13 cellular contexts compared by ENCODE assay signal in the genomic region with DNA sequence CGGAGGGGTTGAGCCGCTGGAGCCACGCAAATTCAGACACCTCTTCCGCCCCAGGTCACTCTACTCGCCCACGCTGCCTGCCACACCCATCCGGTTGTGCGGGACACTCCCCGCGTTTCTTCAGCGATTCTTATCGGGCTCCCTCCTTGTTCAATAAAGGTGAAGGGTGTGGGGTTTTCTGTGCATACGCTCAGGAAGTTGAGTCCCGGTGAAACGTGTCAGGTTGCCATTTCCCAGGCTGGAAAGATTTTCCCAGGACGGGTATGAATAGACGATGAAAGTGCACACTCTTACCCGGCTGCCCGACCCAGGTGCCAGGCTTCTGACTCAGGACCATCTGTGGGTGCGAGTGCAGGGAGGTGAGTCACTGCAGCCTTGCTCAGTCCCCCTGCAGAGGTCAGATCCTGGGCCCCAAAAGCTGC. TPM values are rescaled to one million over a fixed set of nuclear protein-coding genes. Genes with fewer than 3 reads are reported as not detected.
DNase-seq lines count a peak whose midpoint lies in the region; ATAC-seq and TF ChIP-seq lines count a peak whose summit lies in the region.
"Had no signal": no experiment of that assay in that cellular context is flagged by ENCODE, and none has a peak within 500 bp of the region (broad histone marks: within the 10 kb centered on the region; RNA-seq: fewer than 3 reads in every experiment).

No MANE protein-coding gene starts in this region.

- in situ Hi-C loops in transverse colon (cut with MboI; ENCODE audit: low pct_ligation_motif_present in 1 of 4, low pct_unique_long_range_greater_than_20kb in 1 of 4, low sequenced_read_pairs in 3 of 4), result loop anchor here in 1 of 4 donors (25.0 kb wide), 1 partner anchor 301 kb away; no protein-coding TSS in a partner anchor

- H3K36me3 ChIP-seq in right atrium auricular region (no peaks in the 10 kb centered on the region), left ventricle myocardium inferior (no peaks in the 10 kb centered on the region), transverse colon (no peaks in the 10 kb centered on the region)

- no peaks in the 10 kb centered on the region for H3K27me3 ChIP-seq in right atrium auricular region
- H3K27me3 ChIP-seq in left ventricle myocardium inferior (ENCODE audit: low read depth), result no peaks in the 10 kb centered on the region
- no peaks in the 10 kb centered on the region for H3K27me3 ChIP-seq in transverse colon

- DNase-seq in right atrium auricular region (ENCODE audit: low spot score) (peak; percentile 48), left ventricle myocardium inferior (no peak), T-cell (no peak), glutamatergic neuron (no peak), transverse colon (peak; percentile 45), NCI-H510A (lab: John Stamatoyannopoulos, UW) (no peak)
- no peak for DNase-seq in central memory CD4-positive, alpha-beta T cell
- DNase-seq: NCI-H187, occipital lobe had no signal

- POLR2A ChIA-PET in T-cell (lab: Charles Lee), result interaction anchor here (0.6 to 1.8 kb wide), 4 partner anchors 12 to 977 kb away, joined by 3 to 9 read pairs (median 4); no protein-coding TSS in a partner anchor

- no peak for TF ChIP-seq POLR2A in transverse colon (IDR thresholded peaks at IDR 0.05)

- intact Hi-C loops in left ventricle myocardium inferior (cut with micrococcal nuclease) (no loop called here), transverse colon (cut with DNase I; ENCODE audit: low total_unique reads) (loop anchor here (10.0 kb wide), 2 partner anchors 168 to 518 kb away; no protein-coding TSS in a partner anchor)

- H3K27ac Mint-ChIP-seq in T-cell, result peak overlapping the region; percentile 63 to 80
- peak overlapping the region; percentile 45 for H3K27ac Mint-ChIP-seq in glutamatergic neuron (ENCODE audit: unreplicated experiment)

- CTCF ChIA-PET in T-cell (lab: Charles Lee), result interaction anchor here in 1 of 2 donors (0.9 kb wide), 1 partner anchor 13 kb away, joined by 3 read pairs; no protein-coding TSS in a partner anchor

- H3K27ac ChIP-seq in right atrium auricular region, result no peak overlapping the region
- H3K27ac ChIP-seq in left ventricle myocardium inferior (replicated peaks), result no peak overlapping the region
- peak overlapping the region in 1 of 4 donors; percentile 7 for H3K27ac ChIP-seq in transverse colon
- H3K27ac ChIP-seq: C4-2B, coronary artery had no signal

- ATAC-seq in T-cell (replicated peaks in 1 of 4), result no peak
- no peak for ATAC-seq in HG03457 (IDR thresholded peaks at IDR 0.05; ENCODE audit: unreplicated experiment)
- ATAC-seq: GM12878 had no signal

- H3K4me1 ChIP-seq in right atrium auricular region (no peaks in the 10 kb centered on the region), left ventricle myocardium inferior (peaks cover 9% of the 10 kb centered on the region), transverse colon (peaks cover 5 to 28% (median 13%) of the 10 kb centered on the region in 4 donors)

- 86 to 100% methylated on average over 2 to 20 of the region's 20 CpGs for WGBS in transverse colon (ENCODE audit: low coverage in 1 of 2), 2 donors

- H3K9me3 Mint-ChIP-seq in T-cell, result no peaks in the 10 kb centered on the region
- peaks cover 2% of the 10 kb centered on the region for H3K9me3 Mint-ChIP-seq in glutamatergic neuron (ENCODE audit: unreplicated experiment)

- H3K4me3 ChIP-seq in right atrium auricular region, result no peak overlapping the region
- H3K4me3 ChIP-seq in left ventricle myocardium inferior, result no peak overlapping the region
- H3K4me3 ChIP-seq in transverse colon, result no peak overlapping the region
- H3K4me3 ChIP-seq: coronary artery, GM12878 had no signal

- no peaks in the 10 kb centered on the region for H3K27me3 Mint-ChIP-seq in T-cell
- H3K27me3 Mint-ChIP-seq in glutamatergic neuron (ENCODE audit: unreplicated experiment), result no peaks in the 10 kb centered on the region

- H3K36me3 Mint-ChIP-seq in T-cell, result no peaks in the 10 kb centered on the region
- no peaks in the 10 kb centered on the region for H3K36me3 Mint-ChIP-seq in glutamatergic neuron (ENCODE audit: unreplicated experiment)

- peaks cover 39 to 84% (median 75%) of the 10 kb centered on the region in 3 donors for H3K4me1 Mint-ChIP-seq in T-cell
- H3K4me1 Mint-ChIP-seq in glutamatergic neuron (ENCODE audit: low read depth, unreplicated experiment), result peaks cover 37% of the 10 kb centered on the region

- TF ChIP-seq EP300 in transverse colon (IDR thresholded peaks at IDR 0.05; ENCODE audit: low read depth), result no peak

- H3K4me3 Mint-ChIP-seq in T-cell (peak overlapping the region in 1 of 3 donors; percentile 28), glutamatergic neuron (ENCODE audit: unreplicated experiment) (peak overlapping the region; percentile 32)

- no peaks in the 10 kb centered on the region for H3K9me3 ChIP-seq in right atrium auricular region
- no peaks in the 10 kb centered on the region for H3K9me3 ChIP-seq in left ventricle myocardium inferior (replicated peaks)
- no peaks in the 10 kb centered on the region for H3K9me3 ChIP-seq in transverse colon

- no peak for TF ChIP-seq CTCF in right atrium auricular region (IDR thresholded peaks at IDR 0.05)
- no peak for TF ChIP-seq CTCF in left ventricle myocardium inferior (IDR thresholded peaks at IDR 0.05; ENCODE audit: borderline replicate concordance)
- TF ChIP-seq CTCF in glutamatergic neuron (IDR thresholded peaks at IDR 0.05; ENCODE audit: partially characterized antibody, unreplicated experiment), result no peak
- TF ChIP-seq CTCF in transverse colon (IDR thresholded peaks at IDR 0.05), result no peak

RNA-seq across cellular contexts. Expression of a gene that starts 22.0 kb away (rescaled TPM):
- total RNA-seq in right atrium auricular region (10 to 100 TPM; 29.1 to 44.7 TPM), left ventricle myocardium inferior (43.8 TPM), T-cell (1,000 to 10,000 TPM in 1 of 5 donors, 100 to 1,000 TPM in 4; 285 to 1,180 (median 400) TPM), glutamatergic neuron (ENCODE audit: unreplicated experiment) (88.6 TPM), transverse colon (100 to 1,000 TPM; 140 to 304 (median 291) TPM)

Comparison
In these comparisons a context has a peak if more than half of its experiments do, and no peak if none do; other contexts are left out.
1. DNase-seq: peak in right atrium auricular region (single experiment) and transverse colon (single experiment); none in left ventricle myocardium inferior (single experiment), T-cell (0 of 34), glutamatergic neuron (single experiment), central memory CD4-positive, alpha-beta T cell (single experiment) and NCI-H510A (single experiment).